ENCODE assay signal across 8 cellular contexts in genomic region chr12:29428630-29429029, GRCh38. TPM values are rescaled to one million over a fixed set of nuclear protein-coding genes. Genes with fewer than 3 reads are reported as not detected.
DNase-seq lines count a peak whose midpoint lies in the region; ATAC-seq and TF ChIP-seq lines count a peak whose summit lies in the region.

No MANE protein-coding gene starts in this region.

- DNase-seq in AG08396 (ENCODE audit: low spot score) = peak; percentile 54
- DNase-seq in GM20000 (ENCODE audit: low spot score) = peak; percentile 10
- peak; percentile 64 for DNase-seq in M059J (ENCODE audit: low read depth)
- peak; percentile 93 for DNase-seq in fibroblast of mammary gland (ENCODE audit: low read depth)
- DNase-seq in HK-2 (ENCODE audit: unreplicated experiment) = no peak
- no peak for DNase-seq in omental fat pad (ENCODE audit: low spot score)
- DNase-seq in NK-92 treated with Interleukin-12 subunit alpha and Interleukin-12 subunit beta, amount 100 ng/mL, for 24 hours (lab: John Stamatoyannopoulos, UW) = no peak
- no peak for DNase-seq in MM.1S

- no peaks in the 10 kb centered on the region for H3F3A ChIP-seq in MM.1S (ENCODE audit: insufficient read depth, low read length)

- TF ChIP-seq CTCF in GM20000 (IDR thresholded peaks at IDR 0.05; ENCODE audit: extremely low read depth, missing control alignments) = no peak
- TF ChIP-seq CTCF in fibroblast of mammary gland (conservative IDR thresholded peaks at IDR 0.05; ENCODE audit: control insufficient read depth, insufficient read depth, low read depth, low read length) = no peak
- TF ChIP-seq CTCF in omental fat pad (IDR thresholded peaks at IDR 0.05) = no peak
- no peak for TF ChIP-seq CTCF in MM.1S (IDR thresholded peaks at IDR 0.05; ENCODE audit: low read length)

- no peak overlapping the region for H3K27ac ChIP-seq in MM.1S (ENCODE audit: low read length)

- H2AFZ ChIP-seq in MM.1S (ENCODE audit: low read length) = no peak overlapping the region

- H3K27me3 ChIP-seq in MM.1S (replicated peaks; ENCODE audit: insufficient read depth, low read length) = no peaks in the 10 kb centered on the region

- H3K4me2 ChIP-seq in MM.1S (ENCODE audit: low read depth, low read length) = no peak overlapping the region

- H3K9me2 ChIP-seq in MM.1S (replicated peaks; ENCODE audit: insufficient read depth, low read length) = no peaks in the 10 kb centered on the region

- no peaks in the 10 kb centered on the region for H3K79me2 ChIP-seq in MM.1S (ENCODE audit: low read length)

- H4K20me1 ChIP-seq in MM.1S (ENCODE audit: insufficient read depth, low read length) = no peaks in the 10 kb centered on the region

- H3K36me3 ChIP-seq in MM.1S (replicated peaks; ENCODE audit: insufficient read depth, low read length) = no peaks in the 10 kb centered on the region

- no peak overlapping the region for H3K9ac ChIP-seq in MM.1S (ENCODE audit: low read length)

- no peaks in the 10 kb centered on the region for H3K9me3 ChIP-seq in MM.1S (replicated peaks; ENCODE audit: insufficient read depth, low read length)

- no peaks in the 10 kb centered on the region for H3K4me1 ChIP-seq in MM.1S (ENCODE audit: low read length)

- no peak overlapping the region for H3K4me3 ChIP-seq in fibroblast of mammary gland (ENCODE audit: control insufficient read depth, low read depth, low read length)
- no peak overlapping the region for H3K4me3 ChIP-seq in MM.1S (ENCODE audit: low read length)

- ATAC-seq in omental fat pad (ENCODE audit: low FRiP score) = no peak

RNA-seq across cellular contexts. Expression of gene ERGIC2, which starts 47.7 kb away (rescaled TPM):
- 121 and 187 TPM in 2 replicates for total RNA-seq in M059J (2014; rRNA removed; shearing (Covaris generic))
- total RNA-seq in omental fat pad = 10 to 100 TPM; 28.2 to 69.7 (median 40.4) TPM

Comparison
In these comparisons a context has a peak if more than half of its experiments do, and no peak if none do; other contexts are left out.
1. DNase-seq: peak in AG08396 (single experiment), GM20000 (single experiment), M059J (single experiment) and fibroblast of mammary gland (single experiment); none in HK-2 (single experiment), omental fat pad (single experiment), NK-92 treated with Interleukin-12 subunit alpha and Interleukin-12 subunit beta, amount 100 ng/mL, for 24 hours (single experiment) and MM.1S (single experiment).